ENCODE assay signal across 22 cellular contexts in genomic region chr1:186568221-186568620, GRCh38.
"Had no signal": no experiment of that assay in that cellular context is flagged by ENCODE, and none has a peak within 500 bp of the region (broad histone marks: within the 10 kb centered on the region; RNA-seq: fewer than 3 reads in every experiment).

No MANE protein-coding gene starts in this region.

- H3K27ac ChIP-seq: cardiac muscle cell, coronary artery, parathyroid adenoma, tibial nerve had no signal

- DNase-seq: activated CD4-positive, alpha-beta T cell treated with anti-CD3 and anti-CD28 coated beads for 36 hours; activated CD4-positive, alpha-beta T cell treated with anti-CD3 and anti-CD28 coated beads, Interleukin-2, amount 50 U/mL, for 4 hours; activated CD4-positive, CD25-positive, alpha-beta regulatory T cell; activated CD8-positive, alpha-beta memory T cell treated with anti-CD3 and anti-CD28 coated beads for 24 hours; activated effector memory CD4-positive, alpha-beta T cell treated with Interleukin-2 at 50 U/mL for 16 hours; activated naive CD4-positive, alpha-beta T cell treated with Interleukin-2 at 50 U/mL for 16 hours; anterior cingulate cortex; effector memory CD8-positive, alpha-beta T cell; foreskin fibroblast; head of caudate nucleus; hypothalamus; immature natural killer cell; midbrain; naive thymus-derived CD4-positive, alpha-beta T cell; nucleus accumbens; right cardiac atrium; stimulated activated CD4-positive, alpha-beta T cell treated with anti-CD3 and anti-CD28 coated beads, Interleukin-2, amount 100 ng/mL, for 48 hours; stimulated activated naive CD4-positive, alpha-beta T cell treated with Interleukin-2 at 50 U/mL for 16 hours had no signal

- H3K27me3 ChIP-seq: cardiac muscle cell, tibial nerve had no signal

- H3K9me3 ChIP-seq: tibial nerve had no signal

- H3K79me2 ChIP-seq: parathyroid adenoma had no signal

- H3K4me3 ChIP-seq: cardiac muscle cell, coronary artery, tibial nerve had no signal

- H3K9ac ChIP-seq: parathyroid adenoma had no signal

- H2AFZ ChIP-seq: parathyroid adenoma had no signal

- H3K36me3 ChIP-seq: cardiac muscle cell, tibial nerve had no signal

- H3K4me1 ChIP-seq: parathyroid adenoma, tibial nerve had no signal
